In genomic region chr14:73569185-73569957, GRCh38 we compare ENCODE assay signal across 8 cellular contexts. TPM values are rescaled to one million over a fixed set of nuclear protein-coding genes. Genes with fewer than 3 reads are reported as not detected.
DNase-seq lines count a peak whose midpoint lies in the region; ATAC-seq and TF ChIP-seq lines count a peak whose summit lies in the region.
"Not testable (repeated sequence)": the region's sequence is repeated elsewhere in the genome, so short reads cannot be mapped to it uniquely, and the experiment has no call there.

TSS of gene ACOT2 (plus strand) at chr14:73569213. CDS start at chr14:73569241, 28 bp downstream.

- peaks cover 26% of the 10 kb centered on the region for H3K4me1 Mint-ChIP-seq in T-helper 2 cell treated with Interferon-gamma antibody and Interleukin-4, amounts not matched to agents 5 μg/mL and 100 μg/mL, for 36 hours (ENCODE audit: low read depth)

- not testable (repeated sequence) for H3K27me3 ChIP-seq in left ventricle myocardium inferior (ENCODE audit: low read depth); tibial nerve

- H3K27me3 Mint-ChIP-seq in T-helper 2 cell treated with Interferon-gamma antibody and Interleukin-4, amounts not matched to agents 5 μg/mL and 100 μg/mL, for 36 hours (ENCODE audit: low read depth): not testable (repeated sequence)

- DNase-seq in GM10266 (ENCODE audit: extremely low spot score): peak; percentile 91
- DNase-seq in NCI-H187 (lab: John Stamatoyannopoulos, UW): peak; percentile 57 to 66
- DNase-seq in T-helper 2 cell treated with Interferon-gamma antibody and Interleukin-4, amounts not matched to agents 5 μg/mL and 100 μg/mL, for 36 hours (ENCODE audit: low spot score): peak; percentile 85
- DNase-seq in left ventricle myocardium inferior: peak; percentile 81
- DNase-seq in posterior vena cava (ENCODE audit: low spot score): peak; percentile 94
- DNase-seq in tibial nerve (ENCODE audit: low spot score in 2 of 2): peak; percentile 46 to 56

- H3K27ac ChIP-seq in angular gyrus (ENCODE audit: low read depth, low read length) (peak within 1 kb of the TSS; percentile 45), left ventricle myocardium inferior (replicated peaks) (peak within 1 kb of the TSS; percentile 96), tibial nerve (peak within 1 kb of the TSS; percentile 76 to 93 (median 86))

- 1 to 3% methylated on average over 16 to 30 of the region's 82 CpGs for WGBS in tibial nerve, 2 donors

- H3K4me3 ChIP-seq in left ventricle myocardium inferior (peak within 1 kb of the TSS; percentile 76), tibial nerve (peak within 1 kb of the TSS; percentile 45 to 73 (median 64))

- not testable (repeated sequence) for H3K9me3 ChIP-seq in left ventricle myocardium inferior (replicated peaks); tibial nerve

- peaks cover 28% of the 10 kb centered on the region for H3K36me3 Mint-ChIP-seq in T-helper 2 cell treated with Interferon-gamma antibody and Interleukin-4, amounts not matched to agents 5 μg/mL and 100 μg/mL, for 36 hours (ENCODE audit: low read depth)

- not testable (repeated sequence) for TF ChIP-seq CTCF in GM10266 (IDR thresholded peaks at IDR 0.05; ENCODE audit: control insufficient read depth, insufficient read depth, low read depth, missing control alignments)
- TF ChIP-seq CTCF in left ventricle myocardium inferior (IDR thresholded peaks at IDR 0.05; ENCODE audit: borderline replicate concordance) (peak; percentile 25), tibial nerve (IDR thresholded peaks at IDR 0.05) (peak in 2 of 5 experiments; percentile 19 to 37)

- H3K27ac Mint-ChIP-seq in T-helper 2 cell treated with Interferon-gamma antibody and Interleukin-4, amounts not matched to agents 5 μg/mL and 100 μg/mL, for 36 hours: peak within 1 kb of the TSS; percentile 98

- TF ChIP-seq EP300 in tibial nerve (IDR thresholded peaks at IDR 0.05): peak in 1 of 2 donors; percentile 63

- H3K36me3 ChIP-seq in left ventricle myocardium inferior: peaks cover 11% of the 10 kb centered on the region
- not testable (repeated sequence) for H3K36me3 ChIP-seq in tibial nerve

- ATAC-seq in HG02763 (IDR thresholded peaks at IDR 0.05; ENCODE audit: unreplicated experiment): peak; percentile 58

- not testable (repeated sequence) for H3K9me3 Mint-ChIP-seq in T-helper 2 cell treated with Interferon-gamma antibody and Interleukin-4, amounts not matched to agents 5 μg/mL and 100 μg/mL, for 36 hours

- H3K4me1 ChIP-seq in left ventricle myocardium inferior (peaks cover 49% of the 10 kb centered on the region), tibial nerve (peaks cover 0 to 24% (median 17%) of the 10 kb centered on the region in 4 donors)

- intact Hi-C loops in left ventricle myocardium inferior (cut with micrococcal nuclease); posterior vena cava (cut with DNase I): not testable (repeated sequence)

- peak; percentile 39 to 41 for TF ChIP-seq POLR2A in tibial nerve (IDR thresholded peaks at IDR 0.05)

- H3K4me3 Mint-ChIP-seq in T-helper 2 cell treated with Interferon-gamma antibody and Interleukin-4, amounts not matched to agents 5 μg/mL and 100 μg/mL, for 36 hours: peak within 1 kb of the TSS; percentile 93

RNA-seq across cellular contexts. Expression of gene ACOT2, which starts in this region (rescaled TPM):
- total RNA-seq in left ventricle myocardium inferior (191 TPM), posterior vena cava (10 to 100 TPM; 52.2 to 53.8 TPM), tibial nerve (10 to 100 TPM; 25.9 to 95.0 (median 72.7) TPM)

Comparison
In these comparisons a context has a peak if more than half of its experiments do, and no peak if none do; other contexts are left out.
1. Peak in every context shown above with its lines: DNase-seq, ATAC-seq, H3K4me3 ChIP-seq and H3K27ac ChIP-seq.
2. H3K27ac ChIP-seq: peak in every context shown above with its lines; median percentile 96 in left ventricle myocardium inferior; 86 in tibial nerve; 45 in angular gyrus.